Comparison of ENCODE assay signal across 1 cellular context in genomic region chr3:136576279-136577009, GRCh38.
TF ChIP-seq lines count a peak whose summit lies in the region.

No MANE protein-coding gene starts in this region.

TF ChIP-seq in HepG2, 621 proteins besides CTCF, POLR2A, EP300 and RAD21 (continued from another document):
- TF ChIP-seq ATF2 (CRISPR knock-in tag; IDR thresholded peaks at IDR 0.05) (no peak), ZFX (CRISPR knock-in tag; IDR thresholded peaks at IDR 0.05; ENCODE audit: low read depth) (no peak), SMC3 (IDR thresholded peaks at IDR 0.05; ENCODE audit: low read length) (no peak), NR3C1 (CRISPR knock-in tag; IDR thresholded peaks at IDR 0.05) (no peak), SMAD3 (CRISPR knock-in tag; IDR thresholded peaks at IDR 0.05) (no peak), NCOA2 (CRISPR knock-in tag; IDR thresholded peaks at IDR 0.05) (no peak)
TF ChIP-seq in HepG2: peak in this region for 7.
